Comparison of ENCODE assay signal across 10 cellular contexts in the genomic region with DNA sequence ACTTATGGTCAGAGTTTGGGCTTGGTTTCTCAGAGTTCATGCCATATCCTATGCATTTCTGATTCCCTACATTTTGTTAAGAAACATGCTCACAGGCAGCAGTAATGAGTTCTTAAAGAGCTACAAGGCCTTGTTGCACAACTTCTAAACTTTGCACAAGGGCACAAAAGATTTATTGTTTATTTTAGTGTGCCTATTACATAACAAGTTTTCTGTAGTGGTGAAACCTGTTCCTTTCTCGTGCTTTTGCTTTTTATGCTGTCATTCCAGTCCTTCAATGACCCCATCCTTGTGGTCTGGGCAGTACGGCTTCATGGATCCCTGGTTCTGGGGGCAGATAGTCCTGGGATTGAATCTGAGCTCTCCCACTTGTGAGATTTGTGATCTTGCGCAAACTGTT. TPM values are rescaled to one million over a fixed set of nuclear protein-coding genes. Genes with fewer than 3 reads are reported as not detected.
DNase-seq lines count a peak whose midpoint lies in the region; ATAC-seq and TF ChIP-seq lines count a peak whose summit lies in the region.
"Had no signal": no experiment of that assay in that cellular context is flagged by ENCODE, and none has a peak within 500 bp of the region (broad histone marks: within the 10 kb centered on the region; RNA-seq: fewer than 3 reads in every experiment).

No MANE protein-coding gene starts in this region.

- no peaks in the 10 kb centered on the region for H3K27me3 ChIP-seq in Panc1 (ENCODE audit: control insufficient read depth, insufficient read depth, low read length)
- no peaks in the 10 kb centered on the region for H3K27me3 ChIP-seq in esophagus (ENCODE audit: control insufficient read depth in 1 of 2, insufficient read depth in 2 of 2, low read length in 2 of 2)
- H3K27me3 ChIP-seq in vagina = no peaks in the 10 kb centered on the region
- H3K27me3 ChIP-seq: Peyer's patch had no signal

- H3K4me3 ChIP-seq in Panc1 (ENCODE audit: low read depth in 2 of 2, low read length in 2 of 2) = no peak overlapping the region
- H3K4me3 ChIP-seq in esophagus (ENCODE audit: low read depth in 1 of 2, low read length in 2 of 2) = no peak overlapping the region
- no peak overlapping the region for H3K4me3 ChIP-seq in vagina
- H3K4me3 ChIP-seq: Peyer's patch had no signal

- DNase-seq in Panc1 (ENCODE audit: low read depth, low spot score) (no peak), midbrain (lab: John Stamatoyannopoulos, UW) (peak; percentile 58), vagina (ENCODE audit: extremely low spot score in 2 of 2) (no peak), SK-N-DZ (ENCODE audit: low spot score) (no peak)
- DNase-seq: DMS79 treated with DMSO at 0.1 percent for 48 hours, NCI-H187 treated with DMSO at 0.1 percent for 48 hours, Peyer's patch had no signal

- CTCF ChIA-PET in Panc1 (lab: Charles Lee) = no interaction called here

- TF ChIP-seq POLR2A in vagina (IDR thresholded peaks at IDR 0.05) = no peak

- in situ Hi-C loops in Panc1 (cut with HindIII; ENCODE audit: low pct_unique_long_range_greater_than_20kb, low sequenced_read_pairs) = no loop called here

- POLR2A ChIA-PET in Panc1 (lab: Charles Lee) = interaction anchor here (0.6 kb wide), 1 partner anchor 11 kb away, joined by 8 read pairs; no protein-coding TSS in a partner anchor

- intact Hi-C loops in Panc1 (cut with micrococcal nuclease; ENCODE audit: unreplicated experiment) (no loop called here), vagina (cut with DNase I) (no loop called here)

- H3K4me1 ChIP-seq in Panc1 (ENCODE audit: control insufficient read depth, insufficient read depth, low read length) (peaks cover 4% of the 10 kb centered on the region; the same call in 1 of the 2 replicates), esophagus (ENCODE audit: control insufficient read depth in 2 of 2, insufficient read depth in 2 of 2, low read length in 1 of 2) (peaks cover 0 to 3% of the 10 kb centered on the region in 2 donors), vagina (peaks cover 19% of the 10 kb centered on the region)

- no TSS peak for BruUV-seq in Panc1 (replicated peaks; lab: Mats Ljungman, UMichigan)

- peaks cover 37% of the 10 kb centered on the region for H3K36me3 ChIP-seq in Panc1 (ENCODE audit: control insufficient read depth, insufficient read depth, low read length)
- peaks cover 2 to 8% of the 10 kb centered on the region in 2 donors for H3K36me3 ChIP-seq in esophagus (ENCODE audit: control insufficient read depth in 2 of 2, insufficient read depth in 2 of 2, low read length in 1 of 2)
- peaks cover 0 to 31% of the 10 kb centered on the region in 2 donors for H3K36me3 ChIP-seq in vagina

- ATAC-seq in Panc1 (no peak), HG03439 (IDR thresholded peaks at IDR 0.05; ENCODE audit: unreplicated experiment) (no peak), GM18907 (IDR thresholded peaks at IDR 0.05; ENCODE audit: unreplicated experiment) (no peak)

- H3K9me3 ChIP-seq in Panc1 (ENCODE audit: control insufficient read depth, insufficient read depth, low read depth, low read length) (no peaks in the 10 kb centered on the region), esophagus (ENCODE audit: control insufficient read depth in 2 of 2, insufficient read depth in 1 of 2, low read depth in 1 of 2, low read length in 1 of 2) (no peaks in the 10 kb centered on the region), vagina (no peaks in the 10 kb centered on the region)
- H3K9me3 ChIP-seq: Peyer's patch had no signal

- H3K27ac ChIP-seq in Panc1 (ENCODE audit: low read length) = peak overlapping the region; percentile 64
- peak overlapping the region; percentile 57 to 81 for H3K27ac ChIP-seq in esophagus (ENCODE audit: low read depth in 2 of 2, low read length in 1 of 2)
- H3K27ac ChIP-seq in vagina = peak overlapping the region; percentile 20

- TF ChIP-seq CTCF in Panc1 (IDR thresholded peaks at IDR 0.05) (no peak), vagina (IDR thresholded peaks at IDR 0.05) (no peak)

- WGBS in esophagus, 2 donors = 45 to 52% methylated on average over 3 of the region's 3 CpGs

RNA-seq across cellular contexts. Expression of a gene that starts 17.8 kb away (rescaled TPM):
- total RNA-seq in Panc1 (2021; ENCODE audit: unreplicated experiment) (28.3 TPM), vagina (27.5 TPM)
- 9.3 TPM for polyA plus RNA-seq in Panc1 (2012; ENCODE audit: insufficient read length)
- 1 to 10 TPM; 2.9 to 3.1 TPM for polyA plus RNA-seq in esophagus
- polyA plus RNA-seq in SK-N-DZ (2014; cell fraction: cytosol; rRNA removed) = 5.6 and 6.5 TPM in 2 replicates
- 7.6 and 15.8 TPM in 2 replicates for polyA plus RNA-seq in SK-N-DZ (2014; cell fraction: nucleus; rRNA removed)

RNA-seq across cellular contexts. Expression of a gene that starts 42.4 kb away (rescaled TPM):
- total RNA-seq in Panc1 (2021; ENCODE audit: unreplicated experiment) = 27.8 TPM
- polyA plus RNA-seq in Panc1 (2012; ENCODE audit: insufficient read length) = 15.3 TPM
- 1 to 10 TPM; 2.9 to 3.1 TPM for polyA plus RNA-seq in esophagus
- total RNA-seq in vagina = 10.3 TPM
- 13.2 and 14.5 TPM in 2 replicates for polyA plus RNA-seq in SK-N-DZ (2014; cell fraction: cytosol; rRNA removed)
- polyA plus RNA-seq in SK-N-DZ (2014; cell fraction: nucleus; rRNA removed) = 64.3 and 70.5 TPM in 2 replicates
